In genomic region chr4:145481942-145482208, GRCh38 we compare ENCODE assay signal across 8 cellular contexts. TPM values are rescaled to one million over a fixed set of nuclear protein-coding genes. Genes with fewer than 3 reads are reported as not detected.
DNase-seq lines count a peak whose midpoint lies in the region; ATAC-seq and TF ChIP-seq lines count a peak whose summit lies in the region.

No MANE protein-coding gene starts in this region.

- H3K36me3 ChIP-seq in BLaER1 treated with 17β-estradiol and CSF1 and Interleukin-3, amounts not matched to agents 10 nM and 100 nM: peaks cover 0 to 8% (median 0%) of the 10 kb centered on the region in 11 experiments; a peak in 2 of 22 replicates
- no peaks in the 10 kb centered on the region for H3K36me3 ChIP-seq in duodenal mucosa (ENCODE audit: control insufficient read depth in 1 of 2, insufficient read depth in 2 of 2, low read length in 2 of 2)

- H3K4me3 ChIP-seq in BLaER1 treated with 17β-estradiol and CSF1 and Interleukin-3, amounts not matched to agents 10 nM and 100 nM: peak overlapping the region; percentile 77 to 99 (median 94)
- peak overlapping the region; percentile 89 to 97 for H3K4me3 ChIP-seq in duodenal mucosa (ENCODE audit: low read depth in 1 of 2, low read length in 2 of 2)

- peaks cover 47 to 57% (median 50%) of the 10 kb centered on the region in 10 experiments for H3K4me1 ChIP-seq in BLaER1 treated with 17β-estradiol and CSF1 and Interleukin-3, amounts not matched to agents 10 nM and 100 nM
- H3K4me1 ChIP-seq in duodenal mucosa (ENCODE audit: control insufficient read depth in 1 of 2, insufficient read depth in 2 of 2, low read length in 2 of 2): peaks cover 23 to 32% of the 10 kb centered on the region in 2 donors

- H3K4me1 Mint-ChIP-seq in natural killer cell: peaks cover 9 to 12% of the 10 kb centered on the region in 2 donors

- H3K27ac ChIP-seq in BLaER1 treated with 17β-estradiol and CSF1 and Interleukin-3, amounts not matched to agents 10 nM and 100 nM: peak overlapping the region; percentile 92 to 100 (median 99)
- H3K27ac ChIP-seq in duodenal mucosa (ENCODE audit: low read depth, low read length): peak overlapping the region; percentile 80

- H3K27me3 Mint-ChIP-seq in natural killer cell (ENCODE audit: low read depth in 2 of 2): peaks cover 20 to 27% of the 10 kb centered on the region in 2 donors

- H3K9me3 ChIP-seq in BLaER1 treated with 17β-estradiol and CSF1 and Interleukin-3, amounts not matched to agents 10 nM and 100 nM (replicated peaks in 1 of 11): peaks cover 0 to 9% (median 0%) of the 10 kb centered on the region in 11 experiments; a peak in 7 of 22 replicates
- H3K9me3 ChIP-seq in duodenal mucosa (ENCODE audit: control insufficient read depth in 1 of 2, low read length in 2 of 2): no peaks in the 10 kb centered on the region

- peak overlapping the region; percentile 88 for H3K4me3 Mint-ChIP-seq in natural killer cell

- peak overlapping the region; percentile 96 to 100 (median 99) for H3K9ac ChIP-seq in BLaER1 treated with 17β-estradiol and CSF1 and Interleukin-3, amounts not matched to agents 10 nM and 100 nM
- H3K9ac ChIP-seq in duodenal mucosa (ENCODE audit: low read depth in 1 of 2, low read length in 2 of 2): peak overlapping the region; percentile 74 to 77

- ATAC-seq in HG03354 (IDR thresholded peaks at IDR 0.05; ENCODE audit: poor library complexity, severe bottlenecking, unreplicated experiment) (peak; percentile 30), natural killer cell (peak; percentile 35 to 60 (median 45)), HG02678 (IDR thresholded peaks at IDR 0.05; ENCODE audit: unreplicated experiment) (no peak), HG02798 (IDR thresholded peaks at IDR 0.05; ENCODE audit: poor library complexity, unreplicated experiment) (no peak), HG02610 (IDR thresholded peaks at IDR 0.05; ENCODE audit: unreplicated experiment) (no peak)

- H3K27me3 ChIP-seq in BLaER1 treated with 17β-estradiol and CSF1 and Interleukin-3, amounts not matched to agents 10 nM and 100 nM: no peaks in the 10 kb centered on the region
- H3K27me3 ChIP-seq in duodenal mucosa (ENCODE audit: control insufficient read depth in 1 of 2, insufficient read depth in 2 of 2, low read length in 2 of 2): no peaks in the 10 kb centered on the region

- H3K4me2 ChIP-seq in BLaER1 treated with 17β-estradiol and CSF1 and Interleukin-3, amounts not matched to agents 10 nM and 100 nM: peak overlapping the region; percentile 86 to 97 (median 91); a peak in 20 of 22 replicates

- no peaks in the 10 kb centered on the region for H3K9me3 Mint-ChIP-seq in natural killer cell

- DNase-seq in natural killer cell (peak; percentile 21), NCI-H2107 (lab: John Stamatoyannopoulos, UW) (no peak)

- peaks cover 0 to 18% (median 0%) of the 10 kb centered on the region in 11 experiments; a peak in 5 of 22 replicates for H4K20me1 ChIP-seq in BLaER1 treated with 17β-estradiol and CSF1 and Interleukin-3, amounts not matched to agents 10 nM and 100 nM

- H3K27ac Mint-ChIP-seq in natural killer cell: no peak overlapping the region

- no peak for TF ChIP-seq CTCF in natural killer cell (IDR thresholded peaks at IDR 0.05)

- intact Hi-C loops in natural killer cell (cut with micrococcal nuclease): loop anchor here (5.0 kb wide), 2 partner anchors 75 to 135 kb away; partner anchors contain the start of gene MMAA

- no peaks in the 10 kb centered on the region for H3K36me3 Mint-ChIP-seq in natural killer cell

RNA-seq across cellular contexts. Expression of gene SMAD1, which starts 0.2 kb away (rescaled TPM):
- total RNA-seq in natural killer cell: 10 to 100 TPM in 1 of 3 donors, 1 to 10 TPM in 2; 2.2 to 12.8 (median 9.9) TPM

Comparison
In these comparisons a context has a peak if more than half of its experiments do, and no peak if none do; other contexts are left out.
1. ATAC-seq: peak in HG03354 (single experiment) and natural killer cell (3 of 3); none in HG02678 (single experiment), HG02798 (single experiment) and HG02610 (single experiment).